In genomic region chr17:44389723-44390202, GRCh38 we compare ENCODE assay signal across 1 cellular context.
TF ChIP-seq lines count a peak whose summit lies in the region.

No MANE protein-coding gene starts in this region.

TF ChIP-seq in K562, 482 proteins besides CTCF, POLR2A, EP300 and RAD21 (continued from another document and continues in another):
- TF ChIP-seq SP1 (CRISPR knock-in tag; IDR thresholded peaks at IDR 0.05) (no peak; the same call in 1 of the 2 replicates), RBBP5 (IDR thresholded peaks at IDR 0.05; ENCODE audit: borderline replicate concordance, insufficient read depth, low read length, poor library complexity, severe bottlenecking) (no peak), FIP1L1 (IDR thresholded peaks at IDR 0.05; ENCODE audit: low read depth, low read length, poor library complexity, severe bottlenecking) (no peak), NFIX (CRISPR knock-in tag; IDR thresholded peaks at IDR 0.05; ENCODE audit: low read depth) (no peak), KAT7 (CRISPR knock-in tag; IDR thresholded peaks at IDR 0.05; ENCODE audit: borderline replicate concordance) (no peak), POLR2AphosphoS5 (IDR thresholded peaks at IDR 0.05; ENCODE audit: control insufficient read depth, insufficient read depth, low read depth, low read length) (peak; percentile 94), ZNF830 (CRISPR knock-in tag; IDR thresholded peaks at IDR 0.05) (no peak), MBD2 (IDR thresholded peaks at IDR 0.05; ENCODE audit: borderline replicate concordance, low read depth) (no peak), BRD9 (IDR thresholded peaks at IDR 0.05; ENCODE audit: low read depth, partially characterized antibody) (no peak), ZNF75A (CRISPR knock-in tag; IDR thresholded peaks at IDR 0.05) (no peak), CXXC5 (CRISPR knock-in tag; IDR thresholded peaks at IDR 0.05) (peak; percentile 22; the same call in 1 of the 2 replicates), CHD4 (IDR thresholded peaks at IDR 0.05; ENCODE audit: insufficient read depth, insufficient replicate concordance, low read depth, low read length, poor library complexity, severe bottlenecking) (no peak), ZNF41 (CRISPR knock-in tag; conservative IDR thresholded peaks at IDR 0.05) (no peak), ADNP (tag; IDR thresholded peaks at IDR 0.05) (no peak), ZNF146 (CRISPR knock-in tag; IDR thresholded peaks at IDR 0.05; ENCODE audit: unreplicated experiment) (no peak), NCOA6 (IDR thresholded peaks at IDR 0.05) (no peak), CHAMP1 (IDR thresholded peaks at IDR 0.05) (no peak), IFI16 (CRISPR knock-in tag; IDR thresholded peaks at IDR 0.05) (no peak), ZBTB40 (IDR thresholded peaks at IDR 0.05) (0 out of 2 replicates have a peak, but pooled peaks have one; percentile 20), ZBTB40 (CRISPR knock-in tag; IDR thresholded peaks at IDR 0.05) (no peak), HDAC2 (IDR thresholded peaks at IDR 0.05) (0 out of 2 replicates have a peak, but pooled peaks have one; percentile 77), CREBBP (IDR thresholded peaks at IDR 0.05; ENCODE audit: low read depth, low read length) (no peak), MAFF (IDR thresholded peaks at IDR 0.05; ENCODE audit: low read length) (0 out of 2 replicates have a peak, but pooled peaks have one; percentile 3), ZBTB7A (IDR thresholded peaks at IDR 0.05; ENCODE audit: borderline replicate concordance, control insufficient read depth, low read depth, low read length) (no peak), ZNF699 (CRISPR knock-in tag; IDR thresholded peaks at IDR 0.05; ENCODE audit: insufficient replicate concordance) (no peak), NFATC3 (IDR thresholded peaks at IDR 0.05) (no peak), ZNF695 (CRISPR knock-in tag; IDR thresholded peaks at IDR 0.05) (no peak), ERF (CRISPR knock-in tag; IDR thresholded peaks at IDR 0.05) (no peak), MCM5 (IDR thresholded peaks at IDR 0.05; ENCODE audit: low read depth) (no peak)
- TF ChIP-seq, protein P1, sequence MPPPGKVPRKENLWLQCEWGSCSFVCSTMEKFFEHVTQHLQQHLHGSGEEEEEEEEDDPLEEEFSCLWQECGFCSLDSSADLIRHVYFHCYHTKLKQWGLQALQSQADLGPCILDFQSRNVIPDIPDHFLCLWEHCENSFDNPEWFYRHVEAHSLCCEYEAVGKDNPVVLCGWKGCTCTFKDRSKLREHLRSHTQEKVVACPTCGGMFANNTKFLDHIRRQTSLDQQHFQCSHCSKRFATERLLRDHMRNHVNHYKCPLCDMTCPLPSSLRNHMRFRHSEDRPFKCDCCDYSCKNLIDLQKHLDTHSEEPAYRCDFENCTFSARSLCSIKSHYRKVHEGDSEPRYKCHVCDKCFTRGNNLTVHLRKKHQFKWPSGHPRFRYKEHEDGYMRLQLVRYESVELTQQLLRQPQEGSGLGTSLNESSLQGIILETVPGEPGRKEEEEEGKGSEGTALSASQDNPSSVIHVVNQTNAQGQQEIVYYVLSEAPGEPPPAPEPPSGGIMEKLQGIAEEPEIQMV (tag; conservative IDR thresholded peaks at IDR 0.05; ENCODE audit: low read depth) = no peak
- TF ChIP-seq, protein P2, sequence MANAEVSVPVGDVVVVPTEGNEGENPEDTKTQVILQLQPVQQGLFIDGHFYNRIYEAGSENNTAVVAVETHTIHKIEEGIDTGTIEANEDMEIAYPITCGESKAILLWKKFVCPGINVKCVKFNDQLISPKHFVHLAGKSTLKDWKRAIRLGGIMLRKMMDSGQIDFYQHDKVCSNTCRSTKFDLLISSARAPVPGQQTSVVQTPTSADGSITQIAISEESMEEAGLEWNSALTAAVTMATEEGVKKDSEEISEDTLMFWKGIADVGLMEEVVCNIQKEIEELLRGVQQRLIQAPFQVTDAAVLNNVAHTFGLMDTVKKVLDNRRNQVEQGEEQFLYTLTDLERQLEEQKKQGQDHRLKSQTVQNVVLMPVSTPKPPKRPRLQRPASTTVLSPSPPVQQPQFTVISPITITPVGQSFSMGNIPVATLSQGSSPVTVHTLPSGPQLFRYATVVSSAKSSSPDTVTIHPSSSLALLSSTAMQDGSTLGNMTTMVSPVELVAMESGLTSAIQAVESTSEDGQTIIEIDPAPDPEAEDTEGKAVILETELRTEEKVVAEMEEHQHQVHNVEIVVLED (CRISPR knock-in tag; IDR thresholded peaks at IDR 0.05) = no peak
- TF ChIP-seq, protein P3, sequence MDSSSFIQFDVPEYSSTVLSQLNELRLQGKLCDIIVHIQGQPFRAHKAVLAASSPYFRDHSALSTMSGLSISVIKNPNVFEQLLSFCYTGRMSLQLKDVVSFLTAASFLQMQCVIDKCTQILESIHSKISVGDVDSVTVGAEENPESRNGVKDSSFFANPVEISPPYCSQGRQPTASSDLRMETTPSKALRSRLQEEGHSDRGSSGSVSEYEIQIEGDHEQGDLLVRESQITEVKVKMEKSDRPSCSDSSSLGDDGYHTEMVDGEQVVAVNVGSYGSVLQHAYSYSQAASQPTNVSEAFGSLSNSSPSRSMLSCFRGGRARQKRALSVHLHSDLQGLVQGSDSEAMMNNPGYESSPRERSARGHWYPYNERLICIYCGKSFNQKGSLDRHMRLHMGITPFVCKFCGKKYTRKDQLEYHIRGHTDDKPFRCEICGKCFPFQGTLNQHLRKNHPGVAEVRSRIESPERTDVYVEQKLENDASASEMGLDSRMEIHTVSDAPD (CRISPR knock-in tag; IDR thresholded peaks at IDR 0.05) = no peak
- TF ChIP-seq, protein P4, sequence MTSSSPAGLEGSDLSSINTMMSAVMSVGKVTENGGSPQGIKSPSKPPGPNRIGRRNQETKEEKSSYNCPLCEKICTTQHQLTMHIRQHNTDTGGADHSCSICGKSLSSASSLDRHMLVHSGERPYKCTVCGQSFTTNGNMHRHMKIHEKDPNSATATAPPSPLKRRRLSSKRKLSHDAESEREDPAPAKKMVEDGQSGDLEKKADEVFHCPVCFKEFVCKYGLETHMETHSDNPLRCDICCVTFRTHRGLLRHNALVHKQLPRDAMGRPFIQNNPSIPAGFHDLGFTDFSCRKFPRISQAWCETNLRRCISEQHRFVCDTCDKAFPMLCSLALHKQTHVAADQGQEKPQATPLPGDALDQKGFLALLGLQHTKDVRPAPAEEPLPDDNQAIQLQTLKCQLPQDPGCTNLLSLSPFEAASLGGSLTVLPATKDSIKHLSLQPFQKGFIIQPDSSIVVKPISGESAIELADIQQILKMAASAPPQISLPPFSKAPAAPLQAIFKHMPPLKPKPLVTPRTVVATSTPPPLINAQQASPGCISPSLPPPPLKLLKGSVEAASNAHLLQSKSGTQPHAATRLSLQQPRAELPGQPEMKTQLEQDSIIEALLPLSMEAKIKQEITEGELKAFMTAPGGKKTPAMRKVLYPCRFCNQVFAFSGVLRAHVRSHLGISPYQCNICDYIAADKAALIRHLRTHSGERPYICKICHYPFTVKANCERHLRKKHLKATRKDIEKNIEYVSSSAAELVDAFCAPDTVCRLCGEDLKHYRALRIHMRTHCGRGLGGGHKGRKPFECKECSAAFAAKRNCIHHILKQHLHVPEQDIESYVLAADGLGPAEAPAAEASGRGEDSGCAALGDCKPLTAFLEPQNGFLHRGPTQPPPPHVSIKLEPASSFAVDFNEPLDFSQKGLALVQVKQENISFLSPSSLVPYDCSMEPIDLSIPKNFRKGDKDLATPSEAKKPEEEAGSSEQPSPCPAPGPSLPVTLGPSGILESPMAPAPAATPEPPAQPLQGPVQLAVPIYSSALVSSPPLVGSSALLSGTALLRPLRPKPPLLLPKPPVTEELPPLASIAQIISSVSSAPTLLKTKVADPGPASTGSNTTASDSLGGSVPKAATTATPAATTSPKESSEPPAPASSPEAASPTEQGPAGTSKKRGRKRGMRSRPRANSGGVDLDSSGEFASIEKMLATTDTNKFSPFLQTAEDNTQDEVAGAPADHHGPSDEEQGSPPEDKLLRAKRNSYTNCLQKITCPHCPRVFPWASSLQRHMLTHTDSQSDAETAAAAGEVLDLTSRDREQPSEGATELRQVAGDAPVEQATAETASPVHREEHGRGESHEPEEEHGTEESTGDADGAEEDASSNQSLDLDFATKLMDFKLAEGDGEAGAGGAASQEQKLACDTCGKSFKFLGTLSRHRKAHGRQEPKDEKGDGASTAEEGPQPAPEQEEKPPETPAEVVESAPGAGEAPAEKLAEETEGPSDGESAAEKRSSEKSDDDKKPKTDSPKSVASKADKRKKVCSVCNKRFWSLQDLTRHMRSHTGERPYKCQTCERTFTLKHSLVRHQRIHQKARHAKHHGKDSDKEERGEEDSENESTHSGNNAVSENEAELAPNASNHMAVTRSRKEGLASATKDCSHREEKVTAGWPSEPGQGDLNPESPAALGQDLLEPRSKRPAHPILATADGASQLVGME (CRISPR knock-in tag; IDR thresholded peaks at IDR 0.05) = peak; percentile 31; the same call in 1 of the 2 replicates
- TF ChIP-seq, protein P5, sequence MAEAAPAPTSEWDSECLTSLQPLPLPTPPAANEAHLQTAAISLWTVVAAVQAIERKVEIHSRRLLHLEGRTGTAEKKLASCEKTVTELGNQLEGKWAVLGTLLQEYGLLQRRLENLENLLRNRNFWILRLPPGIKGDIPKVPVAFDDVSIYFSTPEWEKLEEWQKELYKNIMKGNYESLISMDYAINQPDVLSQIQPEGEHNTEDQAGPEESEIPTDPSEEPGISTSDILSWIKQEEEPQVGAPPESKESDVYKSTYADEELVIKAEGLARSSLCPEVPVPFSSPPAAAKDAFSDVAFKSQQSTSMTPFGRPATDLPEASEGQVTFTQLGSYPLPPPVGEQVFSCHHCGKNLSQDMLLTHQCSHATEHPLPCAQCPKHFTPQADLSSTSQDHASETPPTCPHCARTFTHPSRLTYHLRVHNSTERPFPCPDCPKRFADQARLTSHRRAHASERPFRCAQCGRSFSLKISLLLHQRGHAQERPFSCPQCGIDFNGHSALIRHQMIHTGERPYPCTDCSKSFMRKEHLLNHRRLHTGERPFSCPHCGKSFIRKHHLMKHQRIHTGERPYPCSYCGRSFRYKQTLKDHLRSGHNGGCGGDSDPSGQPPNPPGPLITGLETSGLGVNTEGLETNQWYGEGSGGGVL (CRISPR knock-in tag; IDR thresholded peaks at IDR 0.05) = no peak
